11 cellular contexts compared by ENCODE assay signal in genomic region chr7:129008645-129009414, GRCh38. TPM values are rescaled to one million over a fixed set of nuclear protein-coding genes. Genes with fewer than 3 reads are reported as not detected.
DNase-seq lines count a peak whose midpoint lies in the region; ATAC-seq and TF ChIP-seq lines count a peak whose summit lies in the region.
"Had no signal": no experiment of that assay in that cellular context is flagged by ENCODE, and none has a peak within 500 bp of the region (broad histone marks: within the 10 kb centered on the region; RNA-seq: fewer than 3 reads in every experiment).

No MANE protein-coding gene starts in this region.

- H4K20me1 ChIP-seq in MM.1S (ENCODE audit: insufficient read depth, low read length) (no peaks in the 10 kb centered on the region), GM23248 (ENCODE audit: insufficient read depth) (peaks cover 5% of the 10 kb centered on the region)

- H3K4me3 ChIP-seq in MM.1S (ENCODE audit: low read length) (no peak overlapping the region), neutrophil (ENCODE audit: low read depth in 1 of 2, low read length in 1 of 2) (no peak overlapping the region), upper lobe of left lung (no peak overlapping the region), GM23248 (no peak overlapping the region)
- H3K4me3 ChIP-seq: adrenal gland had no signal

- H3K27me3 ChIP-seq in MM.1S (replicated peaks; ENCODE audit: insufficient read depth, low read length) (no peaks in the 10 kb centered on the region), neutrophil (no peaks in the 10 kb centered on the region), upper lobe of left lung (no peaks in the 10 kb centered on the region), GM23248 (replicated peaks; ENCODE audit: insufficient read depth) (no peaks in the 10 kb centered on the region)
- H3K27me3 ChIP-seq: adrenal gland had no signal

- TF ChIP-seq POLR2A in upper lobe of left lung (IDR thresholded peaks at IDR 0.05) = no peak

- H3K9me2 ChIP-seq in MM.1S (replicated peaks; ENCODE audit: insufficient read depth, low read length) (no peaks in the 10 kb centered on the region), GM23248 (ENCODE audit: insufficient read depth) (no peaks in the 10 kb centered on the region)

- no peak overlapping the region for H2AFZ ChIP-seq in MM.1S (ENCODE audit: low read length)
- H2AFZ ChIP-seq in GM23248 = no peak overlapping the region

- H3K27ac ChIP-seq in MM.1S (ENCODE audit: low read length) (peak overlapping the region; percentile 64; the same call in 1 of the 2 replicates), neutrophil (peak overlapping the region; percentile 34), upper lobe of left lung (no peak overlapping the region), GM23248 (no peak overlapping the region)
- H3K27ac ChIP-seq: 22Rv1, adrenal gland, KMS-11 had no signal

- no peak for TF ChIP-seq EP300 in upper lobe of left lung (IDR thresholded peaks at IDR 0.05)

- in situ Hi-C loops in GM23248 (cut with MboI) = no loop called here

- no peak for DNase-seq in activated CD4-positive, CD25-positive, alpha-beta regulatory T cell treated with anti-CD3 and anti-CD28 coated beads, Interleukin-2, amount 50 U/mL, for 72 hours
- no peak for DNase-seq in MM.1S
- no peak for DNase-seq in upper lobe of left lung
- DNase-seq in SIG-M5 treated with dmso at 0.1 percent for 504 hours (lab: John Stamatoyannopoulos, UW; ENCODE audit: unreplicated experiment) = no peak
- no peak for DNase-seq in GM23248
- DNase-seq: adrenal gland had no signal

- peak; percentile 96 to 98 for ATAC-seq in activated CD4-positive, CD25-positive, alpha-beta regulatory T cell treated with anti-CD3 and anti-CD28 coated beads, Interleukin-2, amount 50 U/mL, for 24 hours
- ATAC-seq in GM21619 (IDR thresholded peaks at IDR 0.05; ENCODE audit: unreplicated experiment) = peak; percentile 6
- ATAC-seq in upper lobe of left lung (ENCODE audit: low FRiP score in 2 of 2) = no peak

- H3K4me1 ChIP-seq in MM.1S (ENCODE audit: low read length) = peaks cover 35% of the 10 kb centered on the region
- H3K4me1 ChIP-seq in neutrophil (ENCODE audit: control insufficient read depth in 1 of 2, insufficient read depth in 1 of 2, low read depth in 1 of 2, low read length in 1 of 2) = peaks cover 20 to 26% of the 10 kb centered on the region in 2 experiments
- H3K4me1 ChIP-seq in upper lobe of left lung = peaks cover 9 to 18% (median 16%) of the 10 kb centered on the region in 4 donors
- H3K4me1 ChIP-seq in GM23248 (ENCODE audit: insufficient read depth) = no peaks in the 10 kb centered on the region

- H3K4me2 ChIP-seq in MM.1S (ENCODE audit: low read depth, low read length) (peak overlapping the region; percentile 12; the same call in 1 of the 2 replicates), GM23248 (ENCODE audit: unreplicated experiment) (no peak overlapping the region)
- H3K4me2 ChIP-seq: KMS-11 had no signal

- H3K9me3 ChIP-seq in MM.1S (replicated peaks; ENCODE audit: insufficient read depth, low read length) = no peaks in the 10 kb centered on the region
- no peaks in the 10 kb centered on the region for H3K9me3 ChIP-seq in neutrophil
- no peaks in the 10 kb centered on the region for H3K9me3 ChIP-seq in upper lobe of left lung
- H3K9me3 ChIP-seq in GM23248 (ENCODE audit: low read depth) = no peaks in the 10 kb centered on the region
- H3K9me3 ChIP-seq: adrenal gland had no signal

- peaks cover 8% of the 10 kb centered on the region; the same call in 1 of the 2 replicates for H3K36me3 ChIP-seq in MM.1S (replicated peaks; ENCODE audit: insufficient read depth, low read length)
- H3K36me3 ChIP-seq in neutrophil = peaks cover 51% of the 10 kb centered on the region
- H3K36me3 ChIP-seq in upper lobe of left lung = peaks cover 0 to 46% (median 12%) of the 10 kb centered on the region in 4 donors
- H3K36me3 ChIP-seq in GM23248 (ENCODE audit: low read depth) = peaks cover 12% of the 10 kb centered on the region

- TF ChIP-seq CTCF in MM.1S (IDR thresholded peaks at IDR 0.05; ENCODE audit: low read length) (no peak), neutrophil (IDR thresholded peaks at IDR 0.05) (no peak), upper lobe of left lung (IDR thresholded peaks at IDR 0.05) (no peak)

- H3K79me2 ChIP-seq in MM.1S (ENCODE audit: low read length) = peaks cover 88% of the 10 kb centered on the region
- peaks cover 64% of the 10 kb centered on the region for H3K79me2 ChIP-seq in GM23248 (ENCODE audit: insufficient read depth)

- H3K9ac ChIP-seq in MM.1S (ENCODE audit: low read length) (0 out of 2 replicates have a peak overlapping the region, but pooled peaks have one; percentile 3), GM23248 (no peak overlapping the region)
- H3K9ac ChIP-seq: KMS-11 had no signal

- WGBS in upper lobe of left lung, 2 donors = 72% methylated on average over 2 of the region's 2 CpGs
- WGBS in GM23248 (ENCODE audit: low coverage in 1 of 2, low lambda C conversion rate in 2 of 2, missing lambda C conversion rate in 2 of 2), 2 experiments = 92 to 97% methylated on average over 2 of the region's 2 CpGs

- H3F3A ChIP-seq in MM.1S (ENCODE audit: insufficient read depth, low read length) (peaks cover 10% of the 10 kb centered on the region; the same call in 1 of the 2 replicates), GM23248 (ENCODE audit: insufficient read depth) (no peaks in the 10 kb centered on the region)

RNA-seq across cellular contexts. Expression of gene TNPO3, which starts 46.1 kb away (rescaled TPM):
- 10 to 100 TPM; 21.6 to 37.7 (median 33.0) TPM for total RNA-seq in upper lobe of left lung
- 41.9 and 47.2 TPM in 2 replicates for total RNA-seq in GM23248 (2014; rRNA removed; shearing (Covaris generic))
- polyA plus RNA-seq in GM23248 (2016; fragmentation: Nextera tagmentation; extraction: Ambion mirVana) = 31.6 and 34.2 TPM in 2 replicates

Comparison
In these comparisons a context has a peak if more than half of its experiments do, and no peak if none do; other contexts are left out.
1. ATAC-seq: peak in activated CD4-positive, CD25-positive, alpha-beta regulatory T cell treated with anti-CD3 and anti-CD28 coated beads, Interleukin-2, amount 50 U/mL, for 24 hours (2 of 2) and GM21619 (single experiment); none in upper lobe of left lung (0 of 2).
2. H3K27ac ChIP-seq: peak in MM.1S (single experiment) and neutrophil (single experiment); none in upper lobe of left lung (0 of 4) and GM23248 (single experiment).